Comparison of ENCODE assay signal across 8 cellular contexts in genomic region chr21:41816583-41817165, GRCh38. TPM values are rescaled to one million over a fixed set of nuclear protein-coding genes. Genes with fewer than 3 reads are reported as not detected.
DNase-seq lines count a peak whose midpoint lies in the region; ATAC-seq and TF ChIP-seq lines count a peak whose summit lies in the region.

No MANE protein-coding gene starts in this region.

- no peak overlapping the region for H3K4me3 ChIP-seq in tibial artery

- H3K4me3 Mint-ChIP-seq in osteocyte (ENCODE audit: unreplicated experiment) = no peak overlapping the region

- no peaks in the 10 kb centered on the region for H3K9me3 Mint-ChIP-seq in osteocyte (ENCODE audit: unreplicated experiment)

- H3K27ac ChIP-seq in tibial artery = peak overlapping the region; percentile 37 to 46

- H3K36me3 ChIP-seq in tibial artery = peaks cover 10 to 50% (median 27%) of the 10 kb centered on the region in 3 donors

- peak overlapping the region; percentile 63 for H3K27ac Mint-ChIP-seq in osteocyte (ENCODE audit: unreplicated experiment)

- intact Hi-C loops in tibial artery (cut with DNase I; ENCODE audit: low total_unique reads) = loop anchor here (5.0 kb wide), 3 partner anchors 39 to 301 kb away; no protein-coding TSS in a partner anchor

- peak; percentile 87 for TF ChIP-seq CTCF in GM12872 (IDR thresholded peaks at IDR 0.05; ENCODE audit: insufficient read depth, low read depth, low read length)
- TF ChIP-seq CTCF in osteocyte (IDR thresholded peaks at IDR 0.05) = peak; percentile 88
- TF ChIP-seq CTCF in tibial artery (IDR thresholded peaks at IDR 0.05) = peak; percentile 77 to 85

- H3K36me3 Mint-ChIP-seq in osteocyte (ENCODE audit: unreplicated experiment) = peaks cover 11% of the 10 kb centered on the region

- no peaks in the 10 kb centered on the region for H3K27me3 ChIP-seq in tibial artery

- peak; percentile 60 for ATAC-seq in HG03196 (IDR thresholded peaks at IDR 0.05; ENCODE audit: unreplicated experiment)

- no peaks in the 10 kb centered on the region for H3K9me3 ChIP-seq in tibial artery

- no peaks in the 10 kb centered on the region for H3K27me3 Mint-ChIP-seq in osteocyte (ENCODE audit: unreplicated experiment)

- DNase-seq in RPMI7951 (ENCODE audit: low read depth) = peak; percentile 41
- DNase-seq in activated T-helper 9 cell treated with anti-CD3 and anti-CD28 coated beads, Interleukin-2, amount 50 U/mL, for 16 hours (ENCODE audit: low read depth) = peak; percentile 31
- DNase-seq in foreskin melanocyte = peak; percentile 14
- DNase-seq in osteocyte (ENCODE audit: extremely low spot score, unreplicated experiment) = no peak
- DNase-seq in tibial artery = peak; percentile 54 to 80
- no peak for DNase-seq in NCI-H1436 (lab: John Stamatoyannopoulos, UW)

- peaks cover 0 to 10% (median 7%) of the 10 kb centered on the region in 4 donors for H3K4me1 ChIP-seq in tibial artery

- H3K4me1 Mint-ChIP-seq in osteocyte (ENCODE audit: unreplicated experiment) = peaks cover 12% of the 10 kb centered on the region

RNA-seq across cellular contexts. Expression of gene RIPK4, which starts 49.8 kb away (rescaled TPM):
- 10.3 and 12.3 TPM in 2 replicates for total RNA-seq in RPMI7951 (2014; rRNA removed; shearing (Covaris generic))
- total RNA-seq in osteocyte = 2.4 and 2.7 TPM in 2 replicates

Comparison
In these comparisons a context has a peak if more than half of its experiments do, and no peak if none do; other contexts are left out.
1. DNase-seq: peak in RPMI7951 (single experiment), activated T-helper 9 cell treated with anti-CD3 and anti-CD28 coated beads, Interleukin-2, amount 50 U/mL, for 16 hours (single experiment), foreskin melanocyte (single experiment) and tibial artery (2 of 2); none in osteocyte (single experiment) and NCI-H1436 (single experiment).
2. Peak in every context shown above with its lines, with median percentiles within 50 percentile points of each other: CTCF ChIP-seq.